28 cellular contexts compared by ENCODE assay signal in the genomic region with DNA sequence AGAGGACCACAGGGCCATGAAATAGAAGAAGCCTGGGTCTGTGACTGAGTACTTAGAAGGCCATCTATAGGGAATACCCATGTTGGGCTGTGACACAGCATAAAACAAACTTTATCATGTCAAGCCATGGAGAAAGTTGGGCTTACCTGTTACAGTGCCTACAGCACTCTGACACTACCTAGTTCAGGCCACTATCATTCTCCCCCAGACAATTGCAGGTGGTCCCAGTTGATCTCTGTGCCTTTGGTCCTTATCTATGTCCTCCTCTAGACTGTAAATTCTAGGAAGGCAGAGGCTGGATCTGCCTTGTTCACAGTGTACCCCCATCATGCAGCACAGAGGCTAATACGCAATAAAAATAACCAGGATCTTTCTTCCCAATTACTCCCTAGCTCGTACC.
"Had no signal": no experiment of that assay in that cellular context is flagged by ENCODE, and none has a peak within 500 bp of the region (broad histone marks: within the 10 kb centered on the region; RNA-seq: fewer than 3 reads in every experiment).

No MANE protein-coding gene starts in this region.

- FAIRE-seq: urothelium cell line had no signal

- ATAC-seq: stimulated activated memory B cell treated with anti-CD40 and anti-IgM and Interleukin-4, amounts not matched to agents 10 μg/mL and 1 μg/mL and 100 μg/mL, for 72 hours; stimulated activated naive CD8-positive, alpha-beta T cell treated with anti-CD3 and anti-CD28 coated beads, Interleukin-15, amount 100 ng/mL, for 72 hours; stimulated activated naive CD8-positive, alpha-beta T cell treated with anti-CD3 and anti-CD28 coated beads, Interleukin-15, Interleukin-2, amounts not matched to agents 100 U/mL and 50 U/mL, for 24 hours; upper lobe of right lung had no signal

- H3K4me1 ChIP-seq: stomach, suprapubic skin, testis, thyroid gland, tibial artery, tibial nerve, transverse colon, upper lobe of left lung, upper lobe of right lung, uterus, vagina had no signal

- H3K9me3 Mint-ChIP-seq: stimulated activated naive B cell treated with anti-CD40 and anti-IgM and Interleukin-4, amounts not matched to agents 10 μg/mL and 1 μg/mL and 100 μg/mL, for 72 hours; stimulated activated naive CD8-positive, alpha-beta T cell treated with anti-CD3 and anti-CD28 coated beads, Interleukin-15, amount 100 ng/mL, for 72 hours; stimulated activated naive CD8-positive, alpha-beta T cell treated with anti-CD3 and anti-CD28 coated beads, Interleukin-15, Interleukin-2, amounts not matched to agents 100 ng/mL and 50 ng/mL, for 24 hours; type B pancreatic cell had no signal

- H3K4me3 Mint-ChIP-seq: stimulated activated memory B cell treated with anti-CD40 and anti-IgM and Interleukin-4, amounts not matched to agents 10 μg/mL and 1 μg/mL and 100 μg/mL, for 72 hours; stimulated activated naive B cell treated with anti-CD40 and anti-IgM and Interleukin-4, amounts not matched to agents 10 μg/mL and 1 μg/mL and 100 μg/mL, for 72 hours; stimulated activated naive CD8-positive, alpha-beta T cell treated with anti-CD3 and anti-CD28 coated beads, Interleukin-15, amount 100 ng/mL, for 72 hours; stimulated activated naive CD8-positive, alpha-beta T cell treated with anti-CD3 and anti-CD28 coated beads, Interleukin-15, Interleukin-2, amounts not matched to agents 100 ng/mL and 50 ng/mL, for 24 hours; type B pancreatic cell had no signal

- H3K27ac Mint-ChIP-seq: stimulated activated memory B cell treated with anti-CD40 and anti-IgM and Interleukin-4, amounts not matched to agents 10 μg/mL and 1 μg/mL and 100 μg/mL, for 72 hours; stimulated activated naive B cell treated with anti-CD40 and anti-IgM and Interleukin-4, amounts not matched to agents 10 μg/mL and 1 μg/mL and 100 μg/mL, for 72 hours; stimulated activated naive CD8-positive, alpha-beta T cell treated with anti-CD3 and anti-CD28 coated beads, Interleukin-15, amount 100 ng/mL, for 72 hours; stimulated activated naive CD8-positive, alpha-beta T cell treated with anti-CD3 and anti-CD28 coated beads, Interleukin-15, Interleukin-2, amounts not matched to agents 100 ng/mL and 50 ng/mL, for 24 hours; type B pancreatic cell had no signal

- DNase-seq: stimulated activated CD4-positive, alpha-beta T cell treated with anti-CD3 and anti-CD28 coated beads, Interleukin-2, amount 100 ng/mL, for 48 hours; stimulated activated CD4-positive, alpha-beta T cell treated with anti-CD3 and anti-CD28 coated beads, Interleukin-4, amount 100 ng/mL, for 1 hour; stimulated activated CD4-positive, alpha-beta T cell treated with anti-CD3 and anti-CD28 coated beads, Interleukin-4, amount 100 ng/mL, for 24 hours; stimulated activated CD4-positive, alpha-beta T cell treated with anti-CD3 and anti-CD28 coated beads, Interleukin-4, amount 100 ng/mL, for 4 hours; stimulated activated CD8-positive, alpha-beta memory T cell treated with anti-CD3 and anti-CD28 coated beads, Interleukin-4, amount 100 ng/mL, for 48 hours; stimulated activated naive B cell treated with anti-CD40 and anti-IgM and Interleukin-4, amounts not matched to agents 10 μg/mL and 1 μg/mL and 100 μg/mL, for 72 hours; stimulated activated naive CD4-positive, alpha-beta T cell; stimulated activated naive CD4-positive, alpha-beta T cell treated with Interleukin-2 at 50 U/mL for 16 hours; stimulated activated naive CD8-positive, alpha-beta T cell treated with anti-CD3 and anti-CD28 coated beads, Interleukin-15, amount 100 ng/mL, for 72 hours; stimulated activated naive CD8-positive, alpha-beta T cell treated with anti-CD3 and anti-CD28 coated beads, Interleukin-15, Interleukin-2, amounts not matched to agents 100 U/mL and 50 U/mL, for 24 hours; stomach; substantia nigra; testis; thyroid gland; tibial artery; transverse colon; trophoblast cell; upper lobe of left lung; upper lobe of right lung; uterus had no signal

- H3K9me3 ChIP-seq: stomach, suprapubic skin, testis, thoracic aorta, thyroid gland, tibial artery, tibial nerve, transverse colon, upper lobe of left lung, upper lobe of right lung, uterus, vagina had no signal

- H3K36me3 ChIP-seq: stomach, suprapubic skin, thoracic aorta, thyroid gland, tibial artery, tibial nerve, transverse colon, upper lobe of left lung, upper lobe of right lung, uterus, vagina had no signal

- H3K4me3 ChIP-seq: stomach, suprapubic skin, testis, thoracic aorta, thyroid gland, tibial artery, tibial nerve, transverse colon, upper lobe of left lung, upper lobe of right lung, uterus, vagina had no signal

- H3K27ac ChIP-seq: stomach, suprapubic skin, testis, thoracic aorta, thyroid gland, tibial artery, tibial nerve, transverse colon, upper lobe of left lung, upper lobe of right lung, uterus, vagina had no signal

- H3K4me1 Mint-ChIP-seq: stimulated activated memory B cell treated with anti-CD40 and anti-IgM and Interleukin-4, amounts not matched to agents 10 μg/mL and 1 μg/mL and 100 μg/mL, for 72 hours; stimulated activated naive B cell treated with anti-CD40 and anti-IgM and Interleukin-4, amounts not matched to agents 10 μg/mL and 1 μg/mL and 100 μg/mL, for 72 hours; stimulated activated naive CD8-positive, alpha-beta T cell treated with anti-CD3 and anti-CD28 coated beads, Interleukin-15, amount 100 ng/mL, for 72 hours had no signal

- H3K27me3 ChIP-seq: stomach, testis, thyroid gland, tibial artery, tibial nerve, transverse colon, upper lobe of left lung, upper lobe of right lung, uterus, vagina had no signal

- H3K36me3 Mint-ChIP-seq: stimulated activated naive B cell treated with anti-CD40 and anti-IgM and Interleukin-4, amounts not matched to agents 10 μg/mL and 1 μg/mL and 100 μg/mL, for 72 hours; type B pancreatic cell had no signal
